In genomic region chr14:41830679-41831078, GRCh38 we compare ENCODE assay signal across 17 cellular contexts.
A peak's percentile ranks its signal among the peaks of the same experiment; 100 is the strongest.
DNase-seq lines count a peak whose midpoint lies in the region; ATAC-seq and TF ChIP-seq lines count a peak whose summit lies in the region.
"Had no signal": no experiment of that assay in that cellular context is flagged by ENCODE, and none has a peak within 500 bp of the region (broad histone marks: within the 10 kb centered on the region; RNA-seq: fewer than 3 reads in every experiment).

No MANE protein-coding gene starts in this region.

- ATAC-seq in HG03354 (IDR thresholded peaks at IDR 0.05; ENCODE audit: poor library complexity, severe bottlenecking, unreplicated experiment), result no peak
- ATAC-seq: T-cell had no signal

- H3K4me3 ChIP-seq in epithelial cell of esophagus (ENCODE audit: low read length), result no peak overlapping the region
- H3K4me3 ChIP-seq: tibial artery had no signal

- no peak for TF ChIP-seq CTCF in epithelial cell of esophagus (IDR thresholded peaks at IDR 0.05; ENCODE audit: insufficient read depth, low read depth, low read length, missing control alignments)

- peak; percentile 39 for DNase-seq in NCI-H1105 treated with DMSO at 0.1 percent for 48 hours (lab: John Stamatoyannopoulos, UW)
- no peak for DNase-seq in NCI-H1105 (lab: John Stamatoyannopoulos, UW)
- peak; percentile 29 for DNase-seq in NCI-H510A (lab: John Stamatoyannopoulos, UW)
- DNase-seq in epithelial cell of esophagus (ENCODE audit: low read depth), result peak; percentile 87
- DNase-seq in non-pigmented ciliary epithelial cell (ENCODE audit: low read depth), result peak; percentile 24
- no peak for DNase-seq in activated naive CD4-positive, alpha-beta T cell treated with Interleukin-2 at 50 U/mL for 16 hours
- no peak for DNase-seq in RPMI8226
- DNase-seq: activated CD4-positive, alpha-beta memory T cell treated with anti-CD3 and anti-CD28 coated beads for 36 hours; activated effector memory CD4-positive, alpha-beta T cell treated with anti-CD3 and anti-CD28 coated beads, Interleukin-2, amount 50 U/mL, for 16 hours; Calu3; central memory CD4-positive, alpha-beta T cell; H7; kidney; stimulated activated CD4-positive, alpha-beta T cell treated with anti-CD3 and anti-CD28 coated beads, Interleukin-12 subunit alpha, Interleukin-12 subunit beta, amount 100 ng/mL, for 4 hours; T-cell; tibial artery had no signal

Comparison
In these comparisons a context has a peak if more than half of its experiments do, and no peak if none do; other contexts are left out.
1. DNase-seq: peak in NCI-H1105 treated with DMSO at 0.1 percent for 48 hours (single experiment), NCI-H510A (single experiment), epithelial cell of esophagus (single experiment) and non-pigmented ciliary epithelial cell (single experiment); none in NCI-H1105 (single experiment), activated naive CD4-positive, alpha-beta T cell treated with Interleukin-2 at 50 U/mL for 16 hours (single experiment) and RPMI8226 (single experiment).